In the genomic region with DNA sequence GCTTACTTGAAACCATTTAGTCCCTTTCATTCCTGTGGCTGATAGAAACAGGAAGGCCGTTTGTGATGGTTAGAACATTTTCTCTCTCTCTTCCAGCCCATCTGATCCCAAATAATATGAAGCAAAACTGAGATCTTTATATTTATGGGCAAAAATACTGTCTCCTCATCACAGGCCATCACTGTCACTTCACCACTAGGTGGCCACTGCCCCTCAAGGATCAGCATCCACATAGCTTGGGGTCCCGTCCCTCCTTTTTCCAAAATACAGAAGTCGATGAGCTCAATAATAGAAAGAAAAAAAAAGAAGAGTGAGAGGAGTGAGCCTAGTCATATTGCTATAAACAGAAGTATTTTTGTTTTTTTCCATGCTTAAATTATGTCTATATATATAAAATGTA, we compare ENCODE assay signal across 13 cellular contexts. TPM values are rescaled to one million over a fixed set of nuclear protein-coding genes. Genes with fewer than 3 reads are reported as not detected.
A peak's percentile ranks its signal among the peaks of the same experiment; 100 is the strongest.
DNase-seq lines count a peak whose midpoint lies in the region; ATAC-seq, FAIRE-seq and TF ChIP-seq lines count a peak whose summit lies in the region.
"Had no signal": no experiment of that assay in that cellular context is flagged by ENCODE, and none has a peak within 500 bp of the region (broad histone marks: within the 10 kb centered on the region; RNA-seq: fewer than 3 reads in every experiment).

No MANE protein-coding gene starts in this region.

- no peak overlapping the region for H4K8ac ChIP-seq in H1 (ENCODE audit: extremely low read depth, insufficient read depth, low read length)

- FAIRE-seq in H1 (lab: Jason Lieb, UNC), result peak; percentile 19

- no peak overlapping the region for H3K18ac ChIP-seq in H1 (ENCODE audit: extremely low read depth, low read length)

- H3K23ac ChIP-seq in H1 (ENCODE audit: insufficient read length), result no peak overlapping the region

- H3K9me3 ChIP-seq in H1 (ENCODE audit: insufficient read depth in 2 of 2, low read depth in 1 of 2, low read length in 1 of 2), result no peaks in the 10 kb centered on the region

- no peak overlapping the region for H3K56ac ChIP-seq in H1 (replicated peaks; ENCODE audit: insufficient read length, low read depth, low read length)

- no peak overlapping the region for H4K5ac ChIP-seq in H1 (ENCODE audit: insufficient read length, low read depth, low read length)

- peak; percentile 86 to 88 for TF ChIP-seq RAD21 in H1 (IDR thresholded peaks at IDR 0.05 in 1 of 2, conservative IDR thresholded peaks at IDR 0.05 in 1 of 2; ENCODE audit: low read depth in 2 of 2, low read length in 2 of 2)

- H3K36me3 ChIP-seq in H1 (ENCODE audit: control insufficient read depth in 2 of 4, insufficient read depth in 4 of 4, low read length in 3 of 4), result no peaks in the 10 kb centered on the region

- no peaks in the 10 kb centered on the region for H3K79me2 ChIP-seq in H1 (ENCODE audit: control insufficient read depth in 1 of 2, insufficient read depth in 2 of 2, low read length in 2 of 2)
- H3K79me2 ChIP-seq: parathyroid adenoma had no signal

- H2BK20ac ChIP-seq in H1 (ENCODE audit: low read length), result no peak overlapping the region

- H2BK5ac ChIP-seq in H1 (ENCODE audit: low read depth, low read length), result no peak overlapping the region

- H3K4me1 ChIP-seq in H1 (replicated peaks in 1 of 4; ENCODE audit: control insufficient read depth in 3 of 4, insufficient read depth in 4 of 4, low read length in 3 of 4), result no peaks in the 10 kb centered on the region
- H3K4me1 ChIP-seq: parathyroid adenoma had no signal

- H3K27ac ChIP-seq in H1 (ENCODE audit: low read depth, low read length), result no peak overlapping the region
- H3K27ac ChIP-seq: parathyroid adenoma had no signal

- TF ChIP-seq CTCF in NB4 (IDR thresholded peaks at IDR 0.05; ENCODE audit: low read depth, low read length) (peak; percentile 81), H1 (IDR thresholded peaks at IDR 0.05; ENCODE audit: control extremely low read depth in 1 of 3, insufficient read depth in 1 of 3, low read depth in 1 of 3, low read length in 3 of 3) (peak; percentile 78 to 83 (median 80))

- CTCF ChIA-PET in H1 (lab: Charles Lee; ENCODE audit: partially characterized antibody), result interaction anchor here (0.5 to 5.9 kb wide), 36 partner anchors 8 to 771 kb away, joined by 3 to 64 read pairs (median 4); a partner anchor contains a TSS

- no peak overlapping the region for H3K4me2 ChIP-seq in H1 (ENCODE audit: insufficient read depth in 1 of 2, low read depth in 2 of 2, low read length in 2 of 2)

- H3K9ac ChIP-seq in H1 (replicated peaks in 1 of 4; ENCODE audit: extremely low read depth in 1 of 4, low read depth in 3 of 4, low read length in 3 of 4), result no peak overlapping the region
- H3K9ac ChIP-seq: parathyroid adenoma had no signal

- no peak for ATAC-seq in GM18498 (IDR thresholded peaks at IDR 0.05; ENCODE audit: unreplicated experiment)
- ATAC-seq in GM21576 (IDR thresholded peaks at IDR 0.05; ENCODE audit: unreplicated experiment), result no peak
- ATAC-seq: stimulated activated effector memory CD8-positive, alpha-beta T cell treated with anti-CD3 and anti-CD28 coated beads, Interleukin-12 subunit alpha, Interleukin-12 subunit beta, amount 100 ng/mL, for 72 hours had no signal

- no peaks in the 10 kb centered on the region for H3K79me1 ChIP-seq in H1 (ENCODE audit: low read depth, low read length)

- H3K23me2 ChIP-seq in H1 (ENCODE audit: low read depth, low read length), result no peaks in the 10 kb centered on the region

- H4K20me1 ChIP-seq in H1 (replicated peaks in 1 of 2; ENCODE audit: control insufficient read depth in 1 of 2, insufficient read depth in 2 of 2, low read length in 2 of 2), result no peaks in the 10 kb centered on the region

- H3K4ac ChIP-seq in H1 (replicated peaks; ENCODE audit: insufficient read length, low read depth, low read length), result no peak overlapping the region

- H3K14ac ChIP-seq in H1 (ENCODE audit: insufficient read length), result no peak overlapping the region

- TF ChIP-seq POLR2A in NB4 (IDR thresholded peaks at IDR 0.05; ENCODE audit: extremely low read depth, insufficient read length) (no peak), H1 (IDR thresholded peaks at IDR 0.05; ENCODE audit: control extremely low read depth in 1 of 2, low read depth in 2 of 2, low read length in 2 of 2) (no peak)

- TF ChIP-seq EP300 in H1 (IDR thresholded peaks at IDR 0.05; ENCODE audit: borderline replicate concordance in 1 of 2, low read depth in 2 of 2, low read length in 2 of 2), result no peak

- no peak overlapping the region for H2BK120ac ChIP-seq in H1 (replicated peaks; ENCODE audit: low read depth, low read length)

- peak; percentile 47 for DNase-seq in NCI-H82 (lab: John Stamatoyannopoulos, UW)
- DNase-seq in NCI-H82 treated with DMSO at 0.1 percent for 48 hours (lab: John Stamatoyannopoulos, UW; ENCODE audit: unreplicated experiment), result no peak
- DNase-seq in NB4 (ENCODE audit: low read depth), result peak; percentile 54
- DNase-seq in H1 (ENCODE audit: low read depth in 1 of 2, low spot score in 2 of 2), result no peak
- DNase-seq in retina, result peak; percentile 11
- DNase-seq in HPDE6-E6E7 (ENCODE audit: extremely low spot score), result no peak
- DNase-seq: activated CD4-positive, alpha-beta T cell treated with anti-CD3 and anti-CD28 coated beads for 4 hours; C1 segment of cervical spinal cord; NCI-H187 had no signal

- H3K4me3 ChIP-seq in NB4 (ENCODE audit: low read depth, low read length) (no peak overlapping the region), H1 (ENCODE audit: extremely low read depth in 1 of 4, insufficient read depth in 2 of 4, low read depth in 3 of 4, low read length in 4 of 4) (no peak overlapping the region)

- 54% methylated on average over 3 of the region's 3 CpGs; no CpG with 5 or more reads in 1 of the 2 experiments for WGBS in H1 (ENCODE audit: extremely low coverage in 1 of 2, insufficient coverage in 1 of 2, insufficient read length in 1 of 2, insufficient replicate concordance in 2 of 2, low coverage in 1 of 2, low lambda C conversion rate in 2 of 2, missing lambda C conversion rate in 1 of 2), 2 experiments

- POLR2A ChIA-PET in H1 (lab: Charles Lee; ENCODE audit: partially characterized antibody), result no interaction called here

- no peak overlapping the region for H2AFZ ChIP-seq in H1 (ENCODE audit: low read length)
- H2AFZ ChIP-seq: parathyroid adenoma had no signal

- no peak overlapping the region for H4K91ac ChIP-seq in H1 (replicated peaks; ENCODE audit: insufficient read length, low read length)

- H2BK15ac ChIP-seq in H1 (ENCODE audit: low read length), result no peak overlapping the region

- no peak overlapping the region for H2AK5ac ChIP-seq in H1 (ENCODE audit: low read depth, low read length)

- H2BK12ac ChIP-seq in H1 (ENCODE audit: low read depth, low read length), result no peak overlapping the region

- no peaks in the 10 kb centered on the region for H3K27me3 ChIP-seq in H1 (replicated peaks in 1 of 4; ENCODE audit: control insufficient read depth in 3 of 4, extremely low read depth in 1 of 4, insufficient read depth in 3 of 4, low read length in 3 of 4)

TF ChIP-seq in H1, 55 proteins besides CTCF, POLR2A, EP300 and RAD21:
- no peak for TF ChIP-seq JUN (IDR thresholded peaks at IDR 0.05; ENCODE audit: low read depth, low read length)
- no peak for TF ChIP-seq TEAD4 (IDR thresholded peaks at IDR 0.05; ENCODE audit: low read depth, low read length)
- TF ChIP-seq BCL11A (IDR thresholded peaks at IDR 0.05; ENCODE audit: low read depth in 2 of 2, low read length in 2 of 2), result no peak
- no peak for TF ChIP-seq EZH2 (IDR thresholded peaks at IDR 0.05; ENCODE audit: low read depth, low read length, severe bottlenecking)
- TF ChIP-seq SAP30 (IDR thresholded peaks at IDR 0.05; ENCODE audit: insufficient read depth, insufficient replicate concordance, low read length), result no peak
- TF ChIP-seq SP2 (IDR thresholded peaks at IDR 0.05; ENCODE audit: low read length), result no peak
- TF ChIP-seq RXRA (IDR thresholded peaks at IDR 0.05; ENCODE audit: insufficient read depth, low read depth, low read length), result no peak
- TF ChIP-seq SIRT6 (IDR thresholded peaks at IDR 0.05; ENCODE audit: low read length), result no peak
- TF ChIP-seq, protein P1, sequence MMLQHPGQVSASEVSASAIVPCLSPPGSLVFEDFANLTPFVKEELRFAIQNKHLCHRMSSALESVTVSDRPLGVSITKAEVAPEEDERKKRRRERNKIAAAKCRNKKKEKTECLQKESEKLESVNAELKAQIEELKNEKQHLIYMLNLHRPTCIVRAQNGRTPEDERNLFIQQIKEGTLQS (IDR thresholded peaks at IDR 0.05; ENCODE audit: insufficient read depth, low read depth, low read length), result no peak
TF ChIP-seq in H1: peak in this region for 0.

RNA-seq across cellular contexts. Expression of a gene that starts 46.4 kb away (rescaled TPM):
- total RNA-seq in H1 (2021; fragmentation: NEBNext Ultra II Directional; extraction: Animal tissue kit (Norgen Biotek cat#: 25700)), result 0.22 and 0.31 TPM in 2 replicates
- 0.66 and 1.9 TPM in 2 replicates for polyA plus RNA-seq in H1 (2011; rRNA removed)
- polyA plus RNA-seq in H1 (2011; cell fraction: cytosol; rRNA removed), result 1.2 TPM
- polyA plus RNA-seq in H1 (2011; cell fraction: nucleus; rRNA removed), result 1.6 TPM
- polyA plus RNA-seq in H1 (2012, experiment 1 of 2), result 0.50 to 1.0 TPM (median 0.89 TPM) in 4 replicates
- polyA plus RNA-seq in H1 (2012, experiment 2 of 2), result 1.2 TPM
- 0.41 TPM for polyA plus RNA-seq in H1 (2013, experiment 1 of 2)
- 0.35 TPM for polyA plus RNA-seq in H1 (2013, experiment 2 of 2)
- 0.44 and 0.54 TPM in 2 replicates for polyA minus RNA-seq in H1 (2011; rRNA and poly(A)+ RNA removed)
- polyA minus RNA-seq in H1 (2011; cell fraction: cytosol; rRNA and poly(A)+ RNA removed), result not detected
- not detected for polyA minus RNA-seq in H1 (2011; cell fraction: nucleus; rRNA and poly(A)+ RNA removed)

Comparison
In these comparisons a context has a peak if more than half of its experiments do, and no peak if none do; other contexts are left out.
1. DNase-seq: peak in NCI-H82 (single experiment), NB4 (single experiment) and retina (single experiment); none in NCI-H82 treated with DMSO at 0.1 percent for 48 hours (single experiment), H1 (0 of 2) and HPDE6-E6E7 (single experiment).